ENCODE assay signal across 26 cellular contexts in the genomic region with DNA sequence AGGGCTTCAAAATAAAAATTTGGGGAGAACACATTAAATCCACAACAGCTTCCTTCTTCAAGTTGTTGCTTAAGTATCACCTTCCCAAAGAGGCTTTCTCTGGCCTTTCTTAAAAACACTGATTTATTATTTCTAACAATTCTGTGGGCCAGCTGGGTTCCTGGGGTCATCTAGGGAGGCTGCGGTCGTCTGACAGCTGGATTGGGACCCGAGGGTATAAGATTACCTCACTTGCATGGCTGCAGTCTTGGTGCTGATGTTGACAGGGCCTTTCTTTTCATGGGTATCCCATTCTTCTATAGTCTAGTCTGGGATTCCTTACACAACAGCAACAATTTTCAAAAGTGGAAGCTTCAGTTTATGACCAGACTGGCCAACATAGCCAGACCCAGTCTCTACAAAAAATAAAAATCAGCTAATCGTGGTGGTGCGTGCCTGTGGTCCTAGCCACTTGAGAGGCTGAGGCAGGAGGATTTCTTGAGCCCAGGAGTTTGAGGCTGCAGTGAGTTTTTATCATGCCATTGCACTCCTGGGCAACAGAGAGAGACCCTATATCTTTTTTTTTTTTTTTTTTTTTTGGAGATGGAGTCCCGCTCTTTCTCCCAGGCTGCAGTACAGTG.
"Had no signal": no experiment of that assay in that cellular context is flagged by ENCODE, and none has a peak within 500 bp of the region (broad histone marks: within the 10 kb centered on the region; RNA-seq: fewer than 3 reads in every experiment).

No MANE protein-coding gene starts in this region.

- H3K4me3 Mint-ChIP-seq: IgD-negative memory B cell had no signal

- DNase-seq: KBM-7, MG63, NCI-H1092, NCI-H1105 treated with DMSO at 0.1 percent for 48 hours, NCI-H1417 treated with DMSO at 0.1 percent for 48 hours, NCI-H146, NCI-H1694 treated with DMSO at 0.1 percent for 48 hours, NCI-H1930, NCI-H2081, NCI-H2107, NCI-H2171, NCI-H226, NCI-H446, NCI-H510A, NCI-H524 treated with DMSO at 0.1 percent for 48 hours, NCI-H69, NCI-H774, Right ventricle myocardium superior, RPMI8226, SIG-M5, SK-N-SH, SW 1271 had no signal

- H3K4me3 ChIP-seq: MG63 had no signal

- H3K9me2 ChIP-seq: SK-N-SH had no signal

- H3K27me3 Mint-ChIP-seq: IgD-negative memory B cell had no signal

- H3K27me3 ChIP-seq: MG63 had no signal

- H3K27ac Mint-ChIP-seq: IgD-negative memory B cell had no signal

- H3K27ac ChIP-seq: HL-60 had no signal

- H3K9me3 ChIP-seq: MG63, SK-N-SH had no signal

- H3K9me3 Mint-ChIP-seq: IgD-negative memory B cell had no signal

- H3K9ac ChIP-seq: SK-N-SH had no signal

- H3K36me3 ChIP-seq: MG63 had no signal

- H3K4me2 ChIP-seq: SK-N-SH had no signal

- FAIRE-seq: HTR-8/SVneo, RCC 7860 had no signal
